In genomic region chr3:151169700-151170224, GRCh38 we compare ENCODE assay signal across 8 cellular contexts. TPM values are rescaled to one million over a fixed set of nuclear protein-coding genes. Genes with fewer than 3 reads are reported as not detected.
DNase-seq lines count a peak whose midpoint lies in the region; ATAC-seq and TF ChIP-seq lines count a peak whose summit lies in the region.

No MANE protein-coding gene starts in this region.

- no peaks in the 10 kb centered on the region for H3K27me3 ChIP-seq in left ventricle myocardium inferior (ENCODE audit: low read depth)

- intact Hi-C loops in left ventricle myocardium inferior (cut with micrococcal nuclease): loop anchor here (2.0 kb wide), 1 partner anchor 113 kb away; no protein-coding TSS in a partner anchor

- no peak for TF ChIP-seq POLR2A in GM18505 (IDR thresholded peaks at IDR 0.05; ENCODE audit: borderline replicate concordance, extremely low read depth, insufficient read depth, insufficient read length)

- POLR2A ChIA-PET in T-cell (lab: Charles Lee): interaction anchor here in 1 of 2 donors (0.5 kb wide), 1 partner anchor 1188 kb away, joined by 3 read pairs; no protein-coding TSS in a partner anchor

- no peaks in the 10 kb centered on the region for H3K9me3 Mint-ChIP-seq in T-cell

- no peaks in the 10 kb centered on the region for H3K4me1 ChIP-seq in left ventricle myocardium inferior

- no peaks in the 10 kb centered on the region for H3K27me3 Mint-ChIP-seq in T-cell

- no peaks in the 10 kb centered on the region for H3K9me3 ChIP-seq in left ventricle myocardium inferior (replicated peaks)

- H3K27ac Mint-ChIP-seq in T-cell: peak overlapping the region; percentile 80 to 89

- peak in 2 of 34 experiments; percentile 9 to 15 for DNase-seq in T-cell
- DNase-seq in left ventricle myocardium inferior: peak; percentile 55
- DNase-seq in stimulated activated naive CD8-positive, alpha-beta T cell treated with anti-CD3 and anti-CD28 coated beads, Interleukin-15, Interleukin-2, amounts not matched to agents 100 U/mL and 50 U/mL, for 24 hours: peak; percentile 73
- DNase-seq in NCI-H146 (lab: John Stamatoyannopoulos, UW): no peak
- no peak for DNase-seq in NK-92 (lab: John Stamatoyannopoulos, UW; ENCODE audit: unreplicated experiment)
- no peak for DNase-seq in HCEC 1CT

- no peak for TF ChIP-seq CTCF in left ventricle myocardium inferior (IDR thresholded peaks at IDR 0.05; ENCODE audit: borderline replicate concordance)

- H3K4me1 Mint-ChIP-seq in T-cell: peaks cover 45 to 50% (median 47%) of the 10 kb centered on the region in 3 donors

- peak overlapping the region; percentile 41 for H3K27ac ChIP-seq in left ventricle myocardium inferior (replicated peaks)

- no peaks in the 10 kb centered on the region for H3K36me3 Mint-ChIP-seq in T-cell

- CTCF ChIA-PET in T-cell (lab: Charles Lee): interaction anchor here (0.7 to 3.8 kb wide), 10 partner anchors 14 to 1078 kb away, joined by 3 to 28 read pairs (median 9); partner anchors contain the start of gene P2RY14 (in 1 of the 2)

- peak overlapping the region in 1 of 3 donors; percentile 74 for H3K4me3 Mint-ChIP-seq in T-cell

- no peaks in the 10 kb centered on the region for H3K36me3 ChIP-seq in left ventricle myocardium inferior

- peak; percentile 49 for ATAC-seq in GM18505 (IDR thresholded peaks at IDR 0.05; ENCODE audit: unreplicated experiment)
- peak; percentile 61 for ATAC-seq in HG02938 (IDR thresholded peaks at IDR 0.05; ENCODE audit: unreplicated experiment)
- no peak for ATAC-seq in T-cell (replicated peaks in 1 of 4)
- peak; percentile 74 for ATAC-seq in stimulated activated naive CD8-positive, alpha-beta T cell treated with anti-CD3 and anti-CD28 coated beads, Interleukin-15, Interleukin-2, amounts not matched to agents 100 U/mL and 50 U/mL, for 24 hours

- no peak overlapping the region for H3K4me3 ChIP-seq in left ventricle myocardium inferior

RNA-seq across cellular contexts. Expression of gene GPR171, which starts 33.3 kb away (rescaled TPM):
- total RNA-seq in T-cell (10 to 100 TPM; 23.2 to 67.2 (median 51.9) TPM), left ventricle myocardium inferior (not detected)

Comparison
In these comparisons a context has a peak if more than half of its experiments do, and no peak if none do; other contexts are left out.
1. ATAC-seq: peak in GM18505 (single experiment), HG02938 (single experiment) and stimulated activated naive CD8-positive, alpha-beta T cell treated with anti-CD3 and anti-CD28 coated beads, Interleukin-15, Interleukin-2, amounts not matched to agents 100 U/mL and 50 U/mL, for 24 hours (single experiment); none in T-cell (0 of 4).
2. DNase-seq: peak in left ventricle myocardium inferior (single experiment) and stimulated activated naive CD8-positive, alpha-beta T cell treated with anti-CD3 and anti-CD28 coated beads, Interleukin-15, Interleukin-2, amounts not matched to agents 100 U/mL and 50 U/mL, for 24 hours (single experiment); none in NCI-H146 (single experiment), NK-92 (single experiment) and HCEC 1CT (single experiment).
3. RNA of gene GPR171, which starts 33.3 kb away (total RNA-seq): 23.2 to 67.2 TPM in T-cell; not detected in left ventricle myocardium inferior (single experiment); every median in the first group is over 10 times any median in the second.